ENCODE assay signal across 38 cellular contexts in genomic region chr16:72169708-72170107, GRCh38.
"Had no signal": no experiment of that assay in that cellular context is flagged by ENCODE, and none has a peak within 500 bp of the region (broad histone marks: within the 10 kb centered on the region; RNA-seq: fewer than 3 reads in every experiment).

No MANE protein-coding gene starts in this region.

- H3K36me3 Mint-ChIP-seq: activated CD8-positive, alpha-beta memory T cell treated with anti-CD3 and anti-CD28 coated beads, Interleukin-2, amount 10 ng/mL, durations not matched to agents 7 days and 5 days; activated naive CD8-positive, alpha-beta T cell treated with anti-CD3 and anti-CD28 coated beads for 36 hours had no signal

- H3K9me3 ChIP-seq: adrenal gland, body of pancreas, breast epithelium had no signal

- FAIRE-seq: astrocyte, TTC549 had no signal

- H3K4me3 ChIP-seq: adrenal gland, body of pancreas, breast epithelium had no signal

- H3K4me1 ChIP-seq: adrenal gland, body of pancreas, breast epithelium had no signal

- ATAC-seq: activated CD4-positive, alpha-beta T cell treated with anti-CD3 and anti-CD28 coated beads for 36 hours; activated CD4-positive, CD25-positive, alpha-beta regulatory T cell treated with anti-CD3 and anti-CD28 coated beads, Interleukin-2, amount 50 U/mL, for 24 hours; activated CD8-positive, alpha-beta memory T cell treated with anti-CD3 and anti-CD28 coated beads, Interleukin-2, amount 10 ng/mL, durations not matched to agents 7 days and 5 days; activated CD8-positive, alpha-beta T cell treated with anti-CD3 and anti-CD28 coated beads, Interleukin-2, amount 10 ng/mL, durations not matched to agents 7 days and 5 days; activated naive CD4-positive, alpha-beta T cell treated with anti-CD3 and anti-CD28 coated beads, Interleukin-2, amount 50 U/mL, for 72 hours; activated T-cell treated with anti-CD3 and anti-CD28 coated beads, Interleukin-2, amount 50 U/mL, for 72 hours; activated T-helper 17 cell treated with anti-CD3 and anti-CD28 coated beads, Interleukin-2, amount 50 U/mL, for 72 hours; body of pancreas had no signal

- H3K27me3 Mint-ChIP-seq: activated B cell treated with CpG ODN at 0.5 μM for 24 hours; activated CD4-positive, alpha-beta memory T cell treated with anti-CD3 and anti-CD28 coated beads, Interleukin-2, amount 10 ng/mL, durations not matched to agents 7 days and 5 days; activated CD4-positive, alpha-beta T cell treated with anti-CD3 and anti-CD28 coated beads, Interleukin-2, amount 10 ng/mL, durations not matched to agents 7 days and 5 days; activated naive CD8-positive, alpha-beta T cell treated with anti-CD3 and anti-CD28 coated beads for 36 hours had no signal

- H3K9me3 Mint-ChIP-seq: activated naive CD4-positive, alpha-beta T cell treated with anti-CD3 and anti-CD28 coated beads for 36 hours; T-helper 2 cell treated with Interferon-gamma antibody and Interleukin-4, amounts not matched to agents 5 μg/mL and 100 μg/mL, for 36 hours had no signal

- H3K36me3 ChIP-seq: adrenal gland, brain microvascular endothelial cell, breast epithelium had no signal

- H3K27ac ChIP-seq: adrenal gland, body of pancreas, brain microvascular endothelial cell, breast epithelium, VCaP had no signal

- DNase-seq: activated B cell treated with CpG ODN at 0.5 μM for 24 hours; activated CD4-positive, alpha-beta memory T cell treated with anti-CD3 and anti-CD28 coated beads, Interleukin-2, amount 10 ng/mL, durations not matched to agents 7 days and 5 days; activated CD4-positive, alpha-beta T cell treated with anti-CD3 and anti-CD28 coated beads for 1 hour; activated CD4-positive, alpha-beta T cell treated with anti-CD3 and anti-CD28 coated beads for 36 hours; activated CD4-positive, alpha-beta T cell treated with anti-CD3 and anti-CD28 coated beads for 48 hours; activated CD4-positive, alpha-beta T cell treated with anti-CD3 and anti-CD28 coated beads, Interleukin-2, amount 10 ng/mL, durations not matched to agents 7 days and 5 days; activated CD4-positive, alpha-beta T cell treated with anti-CD3 and anti-CD28 coated beads, Interleukin-2, amount 50 U/mL, for 48 hours; activated CD8-positive, alpha-beta memory T cell treated with anti-CD3 and anti-CD28 coated beads for 24 hours; activated CD8-positive, alpha-beta memory T cell treated with anti-CD3 and anti-CD28 coated beads, Interleukin-2, amount 10 ng/mL, durations not matched to agents 7 days and 5 days; activated CD8-positive, alpha-beta memory T cell treated with anti-CD3 and anti-CD28 coated beads, Interleukin-2, amount 50 U/mL, for 48 hours; activated CD8-positive, alpha-beta T cell treated with anti-CD3 and anti-CD28 coated beads, Interleukin-2, amount 10 ng/mL, durations not matched to agents 7 days and 5 days; activated effector memory CD4-positive, alpha-beta T cell treated with anti-CD3 and anti-CD28 coated beads, Interleukin-2, amount 50 U/mL, for 16 hours; activated gamma-delta T cell treated with Interleukin-2 at 50 U/mL for 16 hours; activated naive CD4-positive, alpha-beta T cell; activated naive CD4-positive, alpha-beta T cell treated with anti-CD3 and anti-CD28 coated beads for 36 hours; activated naive CD4-positive, alpha-beta T cell treated with anti-CD3 and anti-CD28 coated beads, Interleukin-2, amount 50 U/mL, for 16 hours; activated naive CD8-positive, alpha-beta T cell treated with anti-CD3 and anti-CD28 coated beads for 36 hours; activated T-cell treated with anti-CD3 and anti-CD28 coated beads, Interleukin-2, amount 50 U/mL, for 24 hours; activated T-cell treated with anti-CD3 and anti-CD28 coated beads, Interleukin-2, amount 50 U/mL, for 72 hours; adrenal gland; amniotic stem cell; aorta; body of pancreas; brain microvascular endothelial cell; central memory CD4-positive, alpha-beta T cell; T-helper 1 cell; T-helper 2 cell; T-helper 9 cell had no signal

- H3K27ac Mint-ChIP-seq: activated B cell treated with CpG ODN at 0.5 μM for 24 hours; activated CD4-positive, alpha-beta memory T cell treated with anti-CD3 and anti-CD28 coated beads, Interleukin-2, amount 10 ng/mL, durations not matched to agents 7 days and 5 days; activated CD4-positive, alpha-beta T cell treated with anti-CD3 and anti-CD28 coated beads for 36 hours; activated CD4-positive, alpha-beta T cell treated with anti-CD3 and anti-CD28 coated beads, Interleukin-2, amount 10 ng/mL, durations not matched to agents 7 days and 5 days; activated CD8-positive, alpha-beta memory T cell treated with anti-CD3 and anti-CD28 coated beads, Interleukin-2, amount 10 ng/mL, durations not matched to agents 7 days and 5 days; activated CD8-positive, alpha-beta T cell treated with anti-CD3 and anti-CD28 coated beads, Interleukin-2, amount 10 ng/mL, durations not matched to agents 7 days and 5 days; activated naive CD4-positive, alpha-beta T cell treated with anti-CD3 and anti-CD28 coated beads for 36 hours; activated naive CD4-positive, alpha-beta T cell treated with anti-CD3 and anti-CD28 coated beads, Interleukin-2, amount 50 U/mL, for 72 hours; activated naive CD8-positive, alpha-beta T cell treated with anti-CD3 and anti-CD28 coated beads for 36 hours; activated T-cell treated with anti-CD3 and anti-CD28 coated beads, Interleukin-2, amount 50 U/mL, for 24 hours; activated T-cell treated with anti-CD3 and anti-CD28 coated beads, Interleukin-2, amount 50 U/mL, for 72 hours; activated T-helper 1 cell treated with anti-CD3 and anti-CD28 coated beads, Interleukin-12 subunit alpha, Interleukin-12 subunit beta, Interleukin-2, Interleukin-4 antibody, amounts not matched to agents 30 ng/mL and 10 ng/mL and 1 ng/mL, durations not matched to agents 14 hours and 24 hours and 36 hours; activated T-helper 17 cell treated with anti-CD3 and anti-CD28 coated beads, Interleukin-2, amount 50 U/mL, for 72 hours; T-helper 1 cell treated with Interleukin-12 subunit alpha and Interleukin-12 subunit beta and Interleukin-4 antibody, amounts not matched to agents 30 μg/mL and 1 μg/mL, for 36 hours; T-helper 2 cell treated with Interferon-gamma antibody and Interleukin-4, amounts not matched to agents 5 μg/mL and 100 μg/mL, for 36 hours had no signal

- H3K4me3 Mint-ChIP-seq: activated B cell treated with CpG ODN at 0.5 μM for 24 hours; activated CD4-positive, alpha-beta memory T cell treated with anti-CD3 and anti-CD28 coated beads, Interleukin-2, amount 10 ng/mL, durations not matched to agents 7 days and 5 days; activated CD4-positive, alpha-beta T cell treated with anti-CD3 and anti-CD28 coated beads for 36 hours; activated CD4-positive, alpha-beta T cell treated with anti-CD3 and anti-CD28 coated beads, Interleukin-2, amount 10 ng/mL, durations not matched to agents 7 days and 5 days; activated CD8-positive, alpha-beta memory T cell treated with anti-CD3 and anti-CD28 coated beads, Interleukin-2, amount 10 ng/mL, durations not matched to agents 7 days and 5 days; activated CD8-positive, alpha-beta T cell treated with anti-CD3 and anti-CD28 coated beads, Interleukin-2, amount 10 ng/mL, durations not matched to agents 7 days and 5 days; activated naive CD4-positive, alpha-beta T cell treated with anti-CD3 and anti-CD28 coated beads for 36 hours; activated naive CD8-positive, alpha-beta T cell treated with anti-CD3 and anti-CD28 coated beads for 36 hours; activated T-cell treated with anti-CD3 and anti-CD28 coated beads, Interleukin-2, amount 50 U/mL, for 24 hours; activated T-cell treated with anti-CD3 and anti-CD28 coated beads, Interleukin-2, amount 50 U/mL, for 72 hours; activated T-helper 1 cell treated with anti-CD3 and anti-CD28 coated beads, Interleukin-12 subunit alpha, Interleukin-12 subunit beta, Interleukin-2, Interleukin-4 antibody, amounts not matched to agents 30 ng/mL and 10 ng/mL and 1 ng/mL, durations not matched to agents 14 hours and 24 hours and 36 hours; activated T-helper 17 cell treated with anti-CD3 and anti-CD28 coated beads, Interleukin-2, amount 50 U/mL, for 72 hours; T-helper 1 cell treated with Interleukin-12 subunit alpha and Interleukin-12 subunit beta and Interleukin-4 antibody, amounts not matched to agents 30 μg/mL and 1 μg/mL, for 36 hours; T-helper 2 cell treated with Interferon-gamma antibody and Interleukin-4, amounts not matched to agents 5 μg/mL and 100 μg/mL, for 36 hours had no signal

- H3K27me3 ChIP-seq: adrenal gland, body of pancreas, brain microvascular endothelial cell, breast epithelium had no signal
